ENCODE assay signal across 17 cellular contexts in genomic region chr5:73339165-73339564, GRCh38.
"Had no signal": no experiment of that assay in that cellular context is flagged by ENCODE, and none has a peak within 500 bp of the region (broad histone marks: within the 10 kb centered on the region; RNA-seq: fewer than 3 reads in every experiment).

No MANE protein-coding gene starts in this region.

- H3K4me1 Mint-ChIP-seq: activated CD8-positive, alpha-beta memory T cell treated with anti-CD3 and anti-CD28 coated beads, Interleukin-2, amount 10 ng/mL, durations not matched to agents 7 days and 5 days; natural killer cell had no signal

- H3K36me3 Mint-ChIP-seq: activated CD8-positive, alpha-beta memory T cell treated with anti-CD3 and anti-CD28 coated beads, Interleukin-2, amount 10 ng/mL, durations not matched to agents 7 days and 5 days; natural killer cell; type B pancreatic cell had no signal

- H3K27ac Mint-ChIP-seq: activated CD8-positive, alpha-beta memory T cell treated with anti-CD3 and anti-CD28 coated beads, Interleukin-2, amount 10 ng/mL, durations not matched to agents 7 days and 5 days; activated naive CD4-positive, alpha-beta T cell treated with anti-CD3 and anti-CD28 coated beads for 36 hours; activated T-helper 2 cell treated with anti-CD3 and anti-CD28 coated beads, Interferon-gamma antibody, Interleukin-2, Interleukin-4, amounts not matched to agents 10 μg/mL and 5 μg/mL and 100 μg/mL, durations not matched to agents 14 hours and 24 hours and 36 hours; natural killer cell; T-helper 2 cell treated with Interferon-gamma antibody and Interleukin-4, amounts not matched to agents 5 μg/mL and 100 μg/mL, for 36 hours had no signal

- H3K9me3 Mint-ChIP-seq: activated naive CD4-positive, alpha-beta T cell treated with anti-CD3 and anti-CD28 coated beads for 36 hours; activated T-helper 2 cell treated with anti-CD3 and anti-CD28 coated beads, Interferon-gamma antibody, Interleukin-2, Interleukin-4, amounts not matched to agents 10 μg/mL and 5 μg/mL and 100 μg/mL, durations not matched to agents 14 hours and 24 hours and 36 hours; natural killer cell; T-helper 2 cell treated with Interferon-gamma antibody and Interleukin-4, amounts not matched to agents 5 μg/mL and 100 μg/mL, for 36 hours; type B pancreatic cell had no signal

- H3K4me3 ChIP-seq: coronary artery, left ventricle myocardium inferior, psoas muscle had no signal

- DNase-seq: activated CD8-positive, alpha-beta memory T cell treated with anti-CD3 and anti-CD28 coated beads, Interleukin-2, amount 10 ng/mL, durations not matched to agents 7 days and 5 days; activated naive CD4-positive, alpha-beta T cell treated with anti-CD3 and anti-CD28 coated beads for 36 hours; activated T-cell treated with anti-CD3 and anti-CD28 coated beads, Interleukin-2, amount 50 U/mL, for 1 hour; central memory CD4-positive, alpha-beta T cell; effector CD8-positive, alpha-beta T cell; hippocampal formation; left ventricle myocardium inferior; natural killer cell; psoas muscle; stimulated activated CD4-positive, alpha-beta T cell treated with anti-CD3 and anti-CD28 coated beads, Interleukin-4, amount 100 ng/mL, for 1 hour; stimulated activated naive CD4-positive, alpha-beta T cell treated with Interleukin-2 at 50 U/mL for 16 hours had no signal

- H3K4me1 ChIP-seq: left ventricle myocardium inferior, psoas muscle had no signal

- FAIRE-seq: endothelial cell of umbilical vein had no signal

- H3K4me3 Mint-ChIP-seq: activated CD8-positive, alpha-beta memory T cell treated with anti-CD3 and anti-CD28 coated beads, Interleukin-2, amount 10 ng/mL, durations not matched to agents 7 days and 5 days; activated naive CD4-positive, alpha-beta T cell treated with anti-CD3 and anti-CD28 coated beads for 36 hours; natural killer cell; T-helper 2 cell treated with Interferon-gamma antibody and Interleukin-4, amounts not matched to agents 5 μg/mL and 100 μg/mL, for 36 hours had no signal

- H3K9me3 ChIP-seq: psoas muscle had no signal

- H3K36me3 ChIP-seq: left ventricle myocardium inferior had no signal

- ATAC-seq: activated CD4-positive, CD25-positive, alpha-beta regulatory T cell treated with anti-CD3 and anti-CD28 coated beads, Interleukin-2, amount 50 U/mL, for 24 hours; activated CD8-positive, alpha-beta memory T cell treated with anti-CD3 and anti-CD28 coated beads, Interleukin-2, amount 10 ng/mL, durations not matched to agents 7 days and 5 days; natural killer cell; psoas muscle had no signal

- H3K27ac ChIP-seq: left ventricle myocardium inferior, psoas muscle had no signal
